8 cellular contexts compared by ENCODE assay signal in genomic region chr1:151934048-151934493, GRCh38. TPM values are rescaled to one million over a fixed set of nuclear protein-coding genes. Genes with fewer than 3 reads are reported as not detected.
DNase-seq lines count a peak whose midpoint lies in the region; ATAC-seq and TF ChIP-seq lines count a peak whose summit lies in the region.

No MANE protein-coding gene starts in this region.

- H3K4me3 ChIP-seq in choroid plexus epithelial cell (ENCODE audit: low read depth, low read length) (no peak overlapping the region), left lung (no peak overlapping the region)

- peaks cover 3% of the 10 kb centered on the region for H3K4me1 Mint-ChIP-seq in T-helper 2 cell treated with Interferon-gamma antibody and Interleukin-4, amounts not matched to agents 5 μg/mL and 100 μg/mL, for 36 hours (ENCODE audit: low read depth)

- peaks cover 16% of the 10 kb centered on the region for H3K27me3 Mint-ChIP-seq in T-helper 2 cell treated with Interferon-gamma antibody and Interleukin-4, amounts not matched to agents 5 μg/mL and 100 μg/mL, for 36 hours (ENCODE audit: low read depth)

- TF ChIP-seq CTCF in choroid plexus epithelial cell (conservative IDR thresholded peaks at IDR 0.05; ENCODE audit: low read depth, low read length) (peak; percentile 90), left lung (IDR thresholded peaks at IDR 0.05) (peak; percentile 70 to 91)

- no peaks in the 10 kb centered on the region for H3K27me3 ChIP-seq in left lung

- no peaks in the 10 kb centered on the region for H3K36me3 ChIP-seq in left lung

- no peaks in the 10 kb centered on the region for H3K36me3 Mint-ChIP-seq in T-helper 2 cell treated with Interferon-gamma antibody and Interleukin-4, amounts not matched to agents 5 μg/mL and 100 μg/mL, for 36 hours (ENCODE audit: low read depth)

- ATAC-seq in left lung (peak; percentile 98), HG02938 (IDR thresholded peaks at IDR 0.05; ENCODE audit: unreplicated experiment) (no peak)

- no peaks in the 10 kb centered on the region for H3K9me3 ChIP-seq in left lung

- H3K4me1 ChIP-seq in left lung, result no peaks in the 10 kb centered on the region

- H3K4me3 Mint-ChIP-seq in T-helper 2 cell treated with Interferon-gamma antibody and Interleukin-4, amounts not matched to agents 5 μg/mL and 100 μg/mL, for 36 hours, result no peak overlapping the region

- DNase-seq in activated naive CD4-positive, alpha-beta T cell treated with Interleukin-2 at 50 U/mL for 16 hours, result peak; percentile 43
- DNase-seq in activated naive CD4-positive, alpha-beta T cell (lab: John Stamatoyannopoulos, UW), result no peak
- DNase-seq in NCI-H187 treated with DMSO at 0.1 percent for 48 hours (lab: John Stamatoyannopoulos, UW), result peak; percentile 49
- peak; percentile 40 for DNase-seq in T-helper 2 cell treated with Interferon-gamma antibody and Interleukin-4, amounts not matched to agents 5 μg/mL and 100 μg/mL, for 36 hours (ENCODE audit: low spot score)
- DNase-seq in choroid plexus epithelial cell (ENCODE audit: low read depth), result peak; percentile 74
- DNase-seq in left lung, result no peak
- peak; percentile 7 for DNase-seq in stimulated activated CD8-positive, alpha-beta memory T cell treated with anti-CD3 and anti-CD28 coated beads, Interleukin-7, amount 100 ng/mL, for 24 hours (ENCODE audit: low read depth)

- no peak overlapping the region for H3K27ac ChIP-seq in left lung

- H3K27ac Mint-ChIP-seq in T-helper 2 cell treated with Interferon-gamma antibody and Interleukin-4, amounts not matched to agents 5 μg/mL and 100 μg/mL, for 36 hours, result no peak overlapping the region

- intact Hi-C loops in left lung (cut with DNase I), result loop anchor here (2.0 to 10.0 kb wide), 2 partner anchors 61 to 65 kb away; partner anchors contain the start of gene S100A10 (in 1 of the 2)

- H3K9me3 Mint-ChIP-seq in T-helper 2 cell treated with Interferon-gamma antibody and Interleukin-4, amounts not matched to agents 5 μg/mL and 100 μg/mL, for 36 hours, result no peaks in the 10 kb centered on the region

RNA-seq across cellular contexts. Expression of gene THEM4, which starts 24.8 kb away (rescaled TPM):
- 10 to 100 TPM; 10.6 to 13.7 TPM for total RNA-seq in left lung

RNA-seq across cellular contexts. Expression of gene S100A10, which starts 59.6 kb away (rescaled TPM):
- total RNA-seq in left lung, result 1,000 to 10,000 TPM; 1,069 to 1,250 TPM

Comparison
In these comparisons a context has a peak if more than half of its experiments do, and no peak if none do; other contexts are left out.
1. DNase-seq: peak in activated naive CD4-positive, alpha-beta T cell treated with Interleukin-2 at 50 U/mL for 16 hours (single experiment), NCI-H187 treated with DMSO at 0.1 percent for 48 hours (single experiment), T-helper 2 cell treated with Interferon-gamma antibody and Interleukin-4, amounts not matched to agents 5 μg/mL and 100 μg/mL, for 36 hours (single experiment), choroid plexus epithelial cell (single experiment) and stimulated activated CD8-positive, alpha-beta memory T cell treated with anti-CD3 and anti-CD28 coated beads, Interleukin-7, amount 100 ng/mL, for 24 hours (single experiment); none in activated naive CD4-positive, alpha-beta T cell (0 of 4) and left lung (0 of 2).